Comparison of ENCODE assay signal across 19 cellular contexts in genomic region chr1:108841703-108842102, GRCh38. TPM values are rescaled to one million over a fixed set of nuclear protein-coding genes. Genes with fewer than 3 reads are reported as not detected.
DNase-seq lines count a peak whose midpoint lies in the region; ATAC-seq, FAIRE-seq and TF ChIP-seq lines count a peak whose summit lies in the region.
"Had no signal": no experiment of that assay in that cellular context is flagged by ENCODE, and none has a peak within 500 bp of the region (broad histone marks: within the 10 kb centered on the region; RNA-seq: fewer than 3 reads in every experiment).

No MANE protein-coding gene starts in this region.

- ATAC-seq in Right ventricle myocardium superior (ENCODE audit: poor library complexity) (peak; percentile 74), HG03196 (IDR thresholded peaks at IDR 0.05; ENCODE audit: unreplicated experiment) (no peak)
- ATAC-seq: CD8-positive, alpha-beta T cell; GM12878; HCT116 had no signal

- DNase-seq in Right ventricle myocardium superior, result no peak
- DNase-seq in right atrium auricular region (ENCODE audit: low spot score), result no peak
- DNase-seq in keratinocyte (ENCODE audit: low read depth, low spot score), result no peak
- DNase-seq in sigmoid colon, result no peak
- no peak for DNase-seq in GM12892 (ENCODE audit: insufficient read length)
- no peak for DNase-seq in DMS79 (lab: John Stamatoyannopoulos, UW)
- DNase-seq: CD8-positive, alpha-beta T cell; GDM1; GM23248; NCI-H1417 treated with DMSO at 0.1 percent for 48 hours; NCI-H2029; NCI-H510A; Peyer's patch; SHP77 had no signal

- H3K9ac ChIP-seq in keratinocyte (ENCODE audit: control insufficient read depth, extremely low read depth, insufficient read depth, low read length), result no peak overlapping the region
- H3K9ac ChIP-seq: BLaER1, GM23248 had no signal

- no peaks in the 10 kb centered on the region for H3K36me3 ChIP-seq in right atrium auricular region
- no peaks in the 10 kb centered on the region for H3K36me3 ChIP-seq in keratinocyte (ENCODE audit: control insufficient read depth in 2 of 2, extremely low read depth in 1 of 2, insufficient read depth in 2 of 2, low read length in 2 of 2)
- no peaks in the 10 kb centered on the region for H3K36me3 ChIP-seq in sigmoid colon
- H3K36me3 ChIP-seq: BLaER1, Peyer's patch had no signal

- no peaks in the 10 kb centered on the region for H3K27me3 ChIP-seq in right atrium auricular region
- no peaks in the 10 kb centered on the region for H3K27me3 ChIP-seq in keratinocyte (ENCODE audit: control insufficient read depth, extremely low read depth, insufficient read depth, low read length)
- no peaks in the 10 kb centered on the region for H3K27me3 ChIP-seq in sigmoid colon
- H3K27me3 ChIP-seq: BLaER1, Peyer's patch had no signal

- dilution Hi-C loops in keratinocyte (cut with MboI; ENCODE audit: extremely low pct_ligation_motif_present, low sequenced_read_pairs), result no loop called here

- peak overlapping the region; percentile 21 for H2AFZ ChIP-seq in keratinocyte (ENCODE audit: control insufficient read depth, low read length)
- H2AFZ ChIP-seq: GM23248 had no signal

- H3K4me1 ChIP-seq in right atrium auricular region (peaks cover 0 to 16% of the 10 kb centered on the region in 2 donors), keratinocyte (ENCODE audit: control insufficient read depth, extremely low read depth, insufficient read depth, low read length) (peaks cover 19% of the 10 kb centered on the region), sigmoid colon (peaks cover 0 to 54% (median 30%) of the 10 kb centered on the region in 4 donors)
- H3K4me1 ChIP-seq: BLaER1, Peyer's patch had no signal

- H3K4me3 ChIP-seq in right atrium auricular region, result no peak overlapping the region
- no peak overlapping the region for H3K4me3 ChIP-seq in keratinocyte (ENCODE audit: control insufficient read depth in 2 of 3, extremely low read depth in 1 of 3, insufficient read depth in 2 of 3, low read depth in 1 of 3, low read length in 3 of 3)
- H3K4me3 ChIP-seq in sigmoid colon, result no peak overlapping the region
- H3K4me3 ChIP-seq: BLaER1, GM12878, GM23248, Peyer's patch had no signal

- no peaks in the 10 kb centered on the region for H3K79me2 ChIP-seq in keratinocyte (ENCODE audit: control insufficient read depth, insufficient read depth, low read length)

- no peaks in the 10 kb centered on the region for H4K20me1 ChIP-seq in keratinocyte (ENCODE audit: control insufficient read depth, extremely low read depth, insufficient read depth, low read length)
- H4K20me1 ChIP-seq: BLaER1 had no signal

- no peak overlapping the region for H3K4me2 ChIP-seq in keratinocyte (ENCODE audit: control insufficient read depth, extremely low read depth, insufficient read depth, low read depth, low read length)
- H3K4me2 ChIP-seq: BLaER1 had no signal

- peak in 3 of 4 donors; percentile 25 to 70 (median 43) for TF ChIP-seq EP300 in sigmoid colon (IDR thresholded peaks at IDR 0.05)

- H3K27ac ChIP-seq in right atrium auricular region (peak overlapping the region in 1 of 2 donors; percentile 56), keratinocyte (ENCODE audit: control insufficient read depth, insufficient read depth, low read length) (no peak overlapping the region), sigmoid colon (peak overlapping the region; percentile 50 to 84 (median 80))
- H3K27ac ChIP-seq: BLaER1, GM23248 had no signal

- FAIRE-seq in keratinocyte (lab: Jason Lieb, UNC) (no peak), GM12892 (lab: Jason Lieb, UNC) (no peak)
- FAIRE-seq: A204.1, GM12878 had no signal

- H3K9me3 ChIP-seq in right atrium auricular region (no peaks in the 10 kb centered on the region), keratinocyte (ENCODE audit: control insufficient read depth, low read depth, low read length) (no peaks in the 10 kb centered on the region), sigmoid colon (no peaks in the 10 kb centered on the region)
- H3K9me3 ChIP-seq: BLaER1, Peyer's patch had no signal

- intact Hi-C loops in Right ventricle myocardium superior (cut with DNase I), result no loop called here
- intact Hi-C loops in sigmoid colon (cut with DNase I), result no loop called here

- WGBS in sigmoid colon, 2 donors, result 6 to 43% methylated on average over 1 of the region's 1 CpG

- TF ChIP-seq CTCF in right atrium auricular region (IDR thresholded peaks at IDR 0.05), result no peak
- TF ChIP-seq CTCF in keratinocyte (optimal IDR thresholded peaks at IDR 0.05 in 1 of 3, IDR thresholded peaks at IDR 0.05 in 1 of 3, conservative IDR thresholded peaks at IDR 0.05 in 1 of 3; ENCODE audit: extremely low read depth in 1 of 3, insufficient read depth in 2 of 3, low read length in 3 of 3), result no peak
- no peak for TF ChIP-seq CTCF in sigmoid colon (IDR thresholded peaks at IDR 0.05)

- no peak for TF ChIP-seq POLR2A in sigmoid colon (IDR thresholded peaks at IDR 0.05)
- no peak for TF ChIP-seq POLR2A in GM12892 (IDR thresholded peaks at IDR 0.05; ENCODE audit: low read depth, low read length)

- no peaks in the 10 kb centered on the region for H3K9me1 ChIP-seq in keratinocyte (ENCODE audit: control insufficient read depth, extremely low read depth, insufficient read depth, low read length)

RNA-seq across cellular contexts. Expression of gene AKNAD1, which starts 15.2 kb away (rescaled TPM):
- total RNA-seq in Right ventricle myocardium superior, result not detected
- total RNA-seq in right atrium auricular region, result not detected
- 4.6 to 6.9 TPM (median 5.1 TPM) in 3 replicates for polyA plus RNA-seq in keratinocyte
- polyA plus RNA-seq in keratinocyte (2011; ENCODE audit: low read depth), result 0.82 TPM
- 2.9 and 5.6 TPM in 2 replicates for polyA plus RNA-seq in keratinocyte (2011; cell fraction: cytosol; rRNA removed)
- 5.8 and 8.3 TPM in 2 replicates for polyA plus RNA-seq in keratinocyte (2011; cell fraction: nucleus; rRNA removed)
- polyA plus RNA-seq in keratinocyte (2012; ENCODE audit: low replicate concordance), result 2.0 and 4.4 TPM in 2 replicates
- polyA minus RNA-seq in keratinocyte, result 0.56 to 2.2 TPM (median 0.66 TPM) in 3 replicates
- not detected for polyA minus RNA-seq in keratinocyte (2011; cell fraction: cytosol; rRNA and poly(A)+ RNA removed)
- polyA minus RNA-seq in keratinocyte (2011; cell fraction: nucleus; rRNA and poly(A)+ RNA removed), result 3.5 and 3.6 TPM in 2 replicates
- total RNA-seq in sigmoid colon, result 1 to 10 TPM in 1 of 4 donors, under 1 TPM in 1, not detected in 2; 0.82 to 2.1 TPM
- polyA plus RNA-seq in sigmoid colon, result 1 to 10 TPM in 1 of 3 donors, under 1 TPM in 1, not detected in 1; 0.28 to 2.4 TPM
- not detected for polyA plus RNA-seq in GM12892 (2012; ENCODE audit: missing spikeins)
- total RNA-seq: CD8-positive, alpha-beta T cell; GM12878; GM23248; Peyer's patch had no signal
- polyA plus RNA-seq: GM23248 had no signal

RNA-seq across cellular contexts. Expression of gene GPSM2, which starts 35.1 kb away (rescaled TPM):
- total RNA-seq in Right ventricle myocardium superior (7.0 TPM), right atrium auricular region (10 to 100 TPM in 1 of 2 donors, 1 to 10 TPM in 1; 7.9 to 17.2 TPM), sigmoid colon (10 to 100 TPM; 34.3 to 71.7 (median 46.9) TPM)
- polyA plus RNA-seq in keratinocyte (58.0 to 109 TPM (median 74.7 TPM) in 3 replicates), sigmoid colon (10 to 100 TPM in 2 of 3 donors, 1 to 10 TPM in 1; 7.2 to 15.9 (median 12.0) TPM)
- polyA plus RNA-seq in keratinocyte (2011; ENCODE audit: low read depth), result 31.2 TPM
- 48.0 and 87.0 TPM in 2 replicates for polyA plus RNA-seq in keratinocyte (2011; cell fraction: cytosol; rRNA removed)
- 61.6 and 67.3 TPM in 2 replicates for polyA plus RNA-seq in keratinocyte (2011; cell fraction: nucleus; rRNA removed)
- 38.8 and 64.7 TPM in 2 replicates for polyA plus RNA-seq in keratinocyte (2012; ENCODE audit: low replicate concordance)
- polyA minus RNA-seq in keratinocyte, result 25.4 to 84.8 TPM (median 45.1 TPM) in 3 replicates
- 57.7 TPM for polyA minus RNA-seq in keratinocyte (2011; cell fraction: cytosol; rRNA and poly(A)+ RNA removed)
- 23.2 and 50.5 TPM in 2 replicates for polyA minus RNA-seq in keratinocyte (2011; cell fraction: nucleus; rRNA and poly(A)+ RNA removed)
- polyA plus RNA-seq in GM12892 (2012; ENCODE audit: missing spikeins), result 10.2 TPM
